1 cellular context compared by ENCODE assay signal in the genomic region with DNA sequence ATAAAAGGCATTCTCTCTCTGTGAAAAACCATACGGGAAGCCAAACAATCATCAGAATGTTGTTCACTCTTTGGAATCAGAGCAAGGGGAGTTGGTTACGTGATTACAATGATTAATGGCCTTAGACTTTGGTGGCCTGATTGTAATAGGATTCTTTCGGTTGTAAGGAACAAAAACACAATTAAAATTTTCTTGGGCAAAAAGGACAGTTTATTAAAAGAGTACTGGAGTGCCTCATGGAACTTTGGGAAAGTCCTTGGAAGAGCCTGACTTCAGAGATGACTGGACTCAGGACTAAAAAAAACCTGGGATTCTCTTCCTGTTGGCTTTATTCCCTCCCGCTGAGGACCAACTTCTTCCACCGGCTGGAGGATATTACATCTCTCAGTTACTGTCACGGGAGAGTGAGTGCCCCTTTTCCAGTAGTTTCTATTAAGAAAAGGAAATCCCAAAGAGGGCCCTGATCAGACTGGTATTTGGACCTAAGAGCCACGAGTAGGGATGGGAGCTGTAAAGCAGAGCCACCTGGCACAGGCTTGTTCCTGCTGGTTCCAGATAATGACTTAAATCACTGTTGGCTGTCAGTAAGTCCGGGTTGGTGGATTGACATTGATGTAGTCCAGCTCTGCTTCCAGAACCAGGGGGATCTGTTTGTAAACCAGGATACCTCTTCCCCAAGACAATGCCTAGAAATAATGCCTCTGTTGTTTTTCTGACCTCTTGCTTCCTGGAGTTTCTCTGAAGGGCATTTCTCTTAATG.
A peak's percentile ranks its signal among the peaks of the same experiment; 100 is the strongest.
TF ChIP-seq lines count a peak whose summit lies in the region.

No MANE protein-coding gene starts in this region.

TF ChIP-seq in HEK293T, 16 proteins besides CTCF, POLR2A, EP300 and RAD21:
- TF ChIP-seq, protein P1, sequence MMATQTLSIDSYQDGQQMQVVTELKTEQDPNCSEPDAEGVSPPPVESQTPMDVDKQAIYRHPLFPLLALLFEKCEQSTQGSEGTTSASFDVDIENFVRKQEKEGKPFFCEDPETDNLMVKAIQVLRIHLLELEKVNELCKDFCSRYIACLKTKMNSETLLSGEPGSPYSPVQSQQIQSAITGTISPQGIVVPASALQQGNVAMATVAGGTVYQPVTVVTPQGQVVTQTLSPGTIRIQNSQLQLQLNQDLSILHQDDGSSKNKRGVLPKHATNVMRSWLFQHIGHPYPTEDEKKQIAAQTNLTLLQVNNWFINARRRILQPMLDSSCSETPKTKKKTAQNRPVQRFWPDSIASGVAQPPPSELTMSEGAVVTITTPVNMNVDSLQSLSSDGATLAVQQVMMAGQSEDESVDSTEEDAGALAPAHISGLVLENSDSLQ (IDR thresholded peaks at IDR 0.05), result peak; percentile 63
- TF ChIP-seq SP1 (IDR thresholded peaks at IDR 0.05) (no peak), LEF1 (IDR thresholded peaks at IDR 0.05; ENCODE audit: borderline replicate concordance) (no peak)
